ENCODE assay signal across 2 cellular contexts in the genomic region with DNA sequence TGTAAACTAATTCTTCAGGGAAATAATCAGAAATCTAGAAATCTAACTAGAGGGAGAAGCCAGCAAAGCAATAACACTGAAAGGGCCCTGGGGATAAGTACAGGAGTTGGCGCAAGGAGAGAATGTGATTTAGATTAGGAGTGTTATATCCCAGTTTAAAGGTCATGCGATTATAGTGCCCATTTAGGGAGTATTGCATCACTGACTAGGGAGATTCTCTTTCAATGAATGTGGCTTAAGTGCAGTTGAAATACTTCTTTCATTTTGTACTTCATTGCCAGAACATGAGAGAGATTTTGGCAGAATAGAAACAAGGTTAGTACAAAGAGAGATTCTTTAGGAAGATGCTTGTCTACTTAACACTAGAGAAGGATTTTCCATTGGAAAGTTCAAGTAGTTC.
TF ChIP-seq lines count a peak whose summit lies in the region.

No MANE protein-coding gene starts in this region.

TF ChIP-seq in H1, 55 proteins besides CTCF, POLR2A, EP300 and RAD21:
- no peak for TF ChIP-seq CHD2 (IDR thresholded peaks at IDR 0.05; ENCODE audit: low read length)
- TF ChIP-seq CEBPB (IDR thresholded peaks at IDR 0.05; ENCODE audit: low read depth, low read length) = peak; percentile 74
- TF ChIP-seq SUZ12 (IDR thresholded peaks at IDR 0.05; ENCODE audit: low read length) = no peak
- no peak for TF ChIP-seq JUND (IDR thresholded peaks at IDR 0.05; ENCODE audit: low read length)
- no peak for TF ChIP-seq RFX5 (IDR thresholded peaks at IDR 0.05; ENCODE audit: borderline replicate concordance, low read depth, low read length)

TF ChIP-seq in liver, 16 proteins besides CTCF, POLR2A, EP300 and RAD21:
- TF ChIP-seq, protein P1, sequence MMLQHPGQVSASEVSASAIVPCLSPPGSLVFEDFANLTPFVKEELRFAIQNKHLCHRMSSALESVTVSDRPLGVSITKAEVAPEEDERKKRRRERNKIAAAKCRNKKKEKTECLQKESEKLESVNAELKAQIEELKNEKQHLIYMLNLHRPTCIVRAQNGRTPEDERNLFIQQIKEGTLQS (IDR thresholded peaks at IDR 0.05) = peak; percentile 41
- TF ChIP-seq NR2F2 (IDR thresholded peaks at IDR 0.05) = no peak
TF ChIP-seq in liver: peak in this region for 1.
